ENCODE assay signal across 23 cellular contexts in the genomic region with DNA sequence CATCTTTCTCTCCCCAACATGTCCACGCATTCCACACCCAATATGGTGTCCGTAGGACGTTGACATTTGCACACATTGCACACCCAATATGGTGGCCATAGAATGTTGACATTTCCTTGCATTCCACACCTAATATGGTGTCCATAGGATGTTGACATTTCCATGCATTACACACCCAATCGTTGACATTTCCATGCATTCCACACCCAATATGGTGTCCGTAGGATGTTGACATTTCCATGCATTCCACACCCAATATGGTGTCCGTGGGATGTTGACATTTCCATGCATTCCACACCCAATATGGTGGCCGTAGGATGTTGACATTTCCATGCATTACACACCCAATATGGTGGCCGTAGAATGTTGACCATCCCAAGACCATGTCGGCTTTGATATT.
A peak's percentile ranks its signal among the peaks of the same experiment; 100 is the strongest.
DNase-seq lines count a peak whose midpoint lies in the region; ATAC-seq, FAIRE-seq and TF ChIP-seq lines count a peak whose summit lies in the region.
"Had no signal": no experiment of that assay in that cellular context is flagged by ENCODE, and none has a peak within 500 bp of the region (broad histone marks: within the 10 kb centered on the region; RNA-seq: fewer than 3 reads in every experiment).

No MANE protein-coding gene starts in this region.

- H2BK12ac ChIP-seq in neuronal stem cell (ENCODE audit: low read length) = no peak overlapping the region

- intact Hi-C loops in HepG2 (cut with micrococcal nuclease; ENCODE audit: unreplicated experiment) = no loop called here
- intact Hi-C loops in right lobe of liver (cut with DNase I) = no loop called here
- intact Hi-C loops in K562 (cut with micrococcal nuclease) = no loop called here

- H3K9me1 ChIP-seq in K562 (ENCODE audit: control insufficient read depth, insufficient read depth, low read length) = no peaks in the 10 kb centered on the region

- H4K20me1 ChIP-seq in HepG2 (ENCODE audit: insufficient read depth, low read length) (no peaks in the 10 kb centered on the region), K562 (replicated peaks; ENCODE audit: control insufficient read depth, insufficient read depth, low read length) (no peaks in the 10 kb centered on the region)
- H4K20me1 ChIP-seq: BLaER1 treated with 17β-estradiol and CSF1 and Interleukin-3, amounts not matched to agents 10 nM and 100 nM had no signal

- TF ChIP-seq EP300 in HepG2 (IDR thresholded peaks at IDR 0.05; ENCODE audit: low read depth in 2 of 2, low read length in 2 of 2) (no peak), HepG2 (CRISPR knock-in tag; IDR thresholded peaks at IDR 0.05; ENCODE audit: borderline replicate concordance) (no peak), K562 (IDR thresholded peaks at IDR 0.05; ENCODE audit: low read length) (no peak)

- TF ChIP-seq CTCF in HepG2 (CRISPR knock-in tag; IDR thresholded peaks at IDR 0.05) = no peak
- TF ChIP-seq CTCF in right lobe of liver (IDR thresholded peaks at IDR 0.05) = no peak
- no peak for TF ChIP-seq CTCF in K562 (IDR thresholded peaks at IDR 0.05 in 2 of 3, conservative IDR thresholded peaks at IDR 0.05 in 1 of 3; ENCODE audit: insufficient read depth in 2 of 3, low read depth in 1 of 3, low read length in 3 of 3)

- POLR2A ChIA-PET in HepG2 (lab: Yijun Ruan, JAX) = no interaction called here
- POLR2A ChIA-PET in K562 (lab: Yijun Ruan, JAX) = no interaction called here

- no peak for TF ChIP-seq RAD21 in HepG2 (CRISPR knock-in tag; IDR thresholded peaks at IDR 0.05)
- TF ChIP-seq RAD21 in K562 (CRISPR knock-in tag; conservative IDR thresholded peaks at IDR 0.05 in 1 of 2, IDR thresholded peaks at IDR 0.05 in 1 of 2) = no peak

- CTCF ChIA-PET in HepG2 (lab: Yijun Ruan, JAX; ENCODE audit: low intra/inter-chr PET ratio, low total read pairs) = no interaction called here
- CTCF ChIA-PET in K562 (lab: Yijun Ruan, JAX; ENCODE audit: low intra/inter-chr PET ratio) = no interaction called here

- FAIRE-seq in HepG2 (lab: Jason Lieb, UNC) = no peak
- FAIRE-seq in K562 (lab: Jason Lieb, UNC) = no peak
- FAIRE-seq: A549, D721Med had no signal

- H3K4me1 ChIP-seq in HepG2 (ENCODE audit: insufficient read depth, low read length) = no peaks in the 10 kb centered on the region
- no peaks in the 10 kb centered on the region for H3K4me1 ChIP-seq in right lobe of liver
- no peaks in the 10 kb centered on the region; a peak in 1 of 5 replicates for H3K4me1 ChIP-seq in K562 (replicated peaks in 1 of 2; ENCODE audit: control insufficient read depth in 2 of 2, insufficient read depth in 2 of 2, low read length in 2 of 2)
- H3K4me1 ChIP-seq in neuronal stem cell (ENCODE audit: control insufficient read depth in 2 of 2, insufficient read depth in 1 of 2, low read depth in 1 of 2, low read length in 2 of 2) = peaks cover 0 to 4% of the 10 kb centered on the region in 2 donors
- H3K4me1 ChIP-seq: A549, BE2C had no signal

- 58% methylated on average over 9 of the region's 9 CpGs for WGBS in HepG2 (ENCODE audit: low lambda C conversion rate)
- 64% methylated on average over 8 of the region's 9 CpGs for WGBS in right lobe of liver (ENCODE audit: insufficient coverage, low coverage, low lambda C conversion rate, missing lambda C conversion rate)
- WGBS in K562 (ENCODE audit: insufficient coverage, low coverage, missing lambda C conversion rate) = 4% methylated on average over 9 of the region's 9 CpGs
- no CpG with 5 or more reads among the region's 9 CpGs for WGBS in neuronal stem cell (ENCODE audit: extremely low coverage in 2 of 2, insufficient read length in 2 of 2, insufficient replicate concordance in 1 of 2), 2 donors

- no peaks in the 10 kb centered on the region for H3K9me3 ChIP-seq in HepG2 (ENCODE audit: low read length)
- no peaks in the 10 kb centered on the region for H3K9me3 ChIP-seq in right lobe of liver
- no peaks in the 10 kb centered on the region for H3K9me3 ChIP-seq in K562 (replicated peaks; ENCODE audit: control insufficient read depth, insufficient read depth, low read depth, low read length)
- H3K9me3 ChIP-seq in neuronal stem cell (replicated peaks in 1 of 2; ENCODE audit: control insufficient read depth in 2 of 2, insufficient read depth in 1 of 2, low read depth in 1 of 2, low read length in 2 of 2) = no peaks in the 10 kb centered on the region
- H3K9me3 ChIP-seq: A549, BE2C had no signal

- no peak overlapping the region for H2AFZ ChIP-seq in HepG2 (ENCODE audit: low read length)
- peak overlapping the region; percentile 5 for H2AFZ ChIP-seq in K562 (ENCODE audit: low read depth, low read length)
- H2AFZ ChIP-seq in neuronal stem cell (ENCODE audit: low read length) = no peak overlapping the region

- ATAC-seq in HepG2 = no peak
- no peak for ATAC-seq in right lobe of liver
- ATAC-seq in K562 = peak; percentile 81
- no peak for ATAC-seq in GM21526 (IDR thresholded peaks at IDR 0.05; ENCODE audit: low FRiP score, unreplicated experiment)

- peaks cover 0 to 14% of the 10 kb centered on the region in 2 experiments; a peak in 3 of 5 replicates for H3K27me3 ChIP-seq in HepG2 (ENCODE audit: control insufficient read depth in 1 of 2, insufficient read depth in 2 of 2, low read length in 2 of 2)
- no peaks in the 10 kb centered on the region for H3K27me3 ChIP-seq in right lobe of liver
- H3K27me3 ChIP-seq in K562 (ENCODE audit: control insufficient read depth in 2 of 2, insufficient read depth in 2 of 2, low read length in 2 of 2) = peaks cover 0 to 9% of the 10 kb centered on the region in 2 experiments; a peak in 1 of 5 replicates
- no peaks in the 10 kb centered on the region for H3K27me3 ChIP-seq in neuronal stem cell (ENCODE audit: control insufficient read depth in 3 of 3, insufficient read depth in 3 of 3, low read depth in 1 of 3, low read length in 3 of 3)
- H3K27me3 ChIP-seq: BE2C; BLaER1 treated with 17β-estradiol and CSF1 and Interleukin-3, amounts not matched to agents 10 nM and 100 nM had no signal

- in situ Hi-C loops in HepG2 (cut with HindIII; ENCODE audit: extremely low pct_ligation_motif_present, low pct_unique_long_range_greater_than_20kb) = no loop called here
- in situ Hi-C loops in K562 (cut with MboI) = no loop called here

- H4K91ac ChIP-seq in neuronal stem cell (ENCODE audit: low read depth, low read length, poor library complexity) = no peak overlapping the region

- H3K27ac ChIP-seq in HepG2 (ENCODE audit: extremely low read length, insufficient read depth, low read length) (no peak overlapping the region), right lobe of liver (no peak overlapping the region), K562 (ENCODE audit: extremely low read depth, low read depth, low read length) (no peak overlapping the region), neuronal stem cell (replicated peaks; ENCODE audit: low read length) (no peak overlapping the region)
- H3K27ac ChIP-seq: A549; BLaER1 treated with 17β-estradiol and CSF1 and Interleukin-3, amounts not matched to agents 10 nM and 100 nM had no signal

- H3K36me3 ChIP-seq in HepG2 (replicated peaks in 1 of 2; ENCODE audit: control insufficient read depth in 1 of 2, insufficient read depth in 2 of 2, low read length in 2 of 2) (no peaks in the 10 kb centered on the region), right lobe of liver (no peaks in the 10 kb centered on the region), K562 (ENCODE audit: control insufficient read depth, insufficient read depth, low read length) (no peaks in the 10 kb centered on the region), neuronal stem cell (replicated peaks in 1 of 2; ENCODE audit: control insufficient read depth in 2 of 2, insufficient read depth in 2 of 2, low read length in 2 of 2) (no peaks in the 10 kb centered on the region)
- H3K36me3 ChIP-seq: BE2C; BLaER1 treated with 17β-estradiol and CSF1 and Interleukin-3, amounts not matched to agents 10 nM and 100 nM had no signal

- H3K79me1 ChIP-seq in neuronal stem cell (ENCODE audit: low read depth, low read length) = no peaks in the 10 kb centered on the region

- no peak overlapping the region for H2BK120ac ChIP-seq in neuronal stem cell (ENCODE audit: low read depth, low read length)

- H3K9ac ChIP-seq in HepG2 (ENCODE audit: insufficient read depth, low read depth, low read length) (no peak overlapping the region), K562 (ENCODE audit: insufficient read depth in 1 of 2, low read depth in 2 of 2, low read length in 2 of 2) (no peak overlapping the region), neuronal stem cell (ENCODE audit: low read depth, low read length, poor library complexity) (no peak overlapping the region)
- H3K9ac ChIP-seq: BLaER1 treated with 17β-estradiol and CSF1 and Interleukin-3, amounts not matched to agents 10 nM and 100 nM had no signal

- H3K4me2 ChIP-seq in HepG2 (ENCODE audit: low read depth, low read length) (no peak overlapping the region), K562 (ENCODE audit: insufficient read depth, low read length) (peak overlapping the region; percentile 36; the same call in 1 of the 2 replicates), neuronal stem cell (ENCODE audit: insufficient read depth, low read length, poor library complexity, severe bottlenecking) (no peak overlapping the region)
- H3K4me2 ChIP-seq: A549 had no signal

- BruUV-seq in HepG2 (replicated peaks; lab: Mats Ljungman, UMichigan) (no TSS peak), K562 (replicated peaks; lab: Mats Ljungman, UMichigan) (no TSS peak)

- H2BK5ac ChIP-seq in neuronal stem cell (ENCODE audit: low read length) = no peak overlapping the region

- H3K4ac ChIP-seq in neuronal stem cell (ENCODE audit: low read length) = no peak overlapping the region

- H3K79me2 ChIP-seq in HepG2 (ENCODE audit: insufficient read depth, low read length) (no peaks in the 10 kb centered on the region), K562 (ENCODE audit: control insufficient read depth, insufficient read depth, low read length) (no peaks in the 10 kb centered on the region)

- no peak for TF ChIP-seq POLR2A in HepG2 (IDR thresholded peaks at IDR 0.05; ENCODE audit: insufficient read depth in 1 of 2, low read depth in 2 of 2, low read length in 2 of 2)
- TF ChIP-seq POLR2A in right lobe of liver (IDR thresholded peaks at IDR 0.05) = no peak
- TF ChIP-seq POLR2A in K562 (conservative IDR thresholded peaks at IDR 0.05) = no peak

- no peak overlapping the region for H3K14ac ChIP-seq in neuronal stem cell (ENCODE audit: low read length)

- H3K4me3 ChIP-seq in HepG2 (replicated peaks in 1 of 3; ENCODE audit: insufficient read depth in 1 of 3, low read depth in 2 of 3, low read length in 3 of 3) (no peak overlapping the region), right lobe of liver (no peak overlapping the region), K562 (no peak overlapping the region), neuronal stem cell (ENCODE audit: low read length in 2 of 2) (peak overlapping the region in 1 of 2 donors; percentile 30)
- H3K4me3 ChIP-seq: A549; BLaER1 treated with 17β-estradiol and CSF1 and Interleukin-3, amounts not matched to agents 10 nM and 100 nM had no signal

- no peak overlapping the region for H2BK15ac ChIP-seq in neuronal stem cell (ENCODE audit: low read length)

- H4K8ac ChIP-seq in neuronal stem cell (ENCODE audit: low read depth, low read length) = peak overlapping the region; percentile 9

- H3K23ac ChIP-seq in neuronal stem cell (ENCODE audit: low read depth, low read length, poor library complexity) = no peak overlapping the region

- no peak for DNase-seq in HepG2 (ENCODE audit: low spot score)
- no peak for DNase-seq in right lobe of liver
- DNase-seq in NCI-H2227 treated with DMSO at 0.1 percent for 48 hours (lab: John Stamatoyannopoulos, UW) = peak; percentile 1
- DNase-seq in K562 (ENCODE audit: extremely low read depth in 1 of 4, low spot score in 3 of 4) = peak in 3 of 4 experiments; percentile 8 to 48 (median 14)
- DNase-seq in neuronal stem cell (ENCODE audit: low spot score) = no peak
- DNase-seq in NAMALWA (ENCODE audit: low spot score) = no peak
- no peak for DNase-seq in amygdala (lab: John Stamatoyannopoulos, UW)
- DNase-seq: 8988T; ACHN; AML-193; BE2C; CD4-positive, alpha-beta T cell; CD8-positive, alpha-beta memory T cell; DMS 273 treated with DMSO at 0.1 percent for 48 hours; DMS79; GF-D8; GOT3; H7; HCEC 1CT had no signal

- no peak overlapping the region for H3K18ac ChIP-seq in neuronal stem cell (ENCODE audit: low read length)

- H2AK5ac ChIP-seq in neuronal stem cell (ENCODE audit: low read depth, low read length) = no peak overlapping the region

Comparison
In these comparisons a context has a peak if more than half of its experiments do, and no peak if none do; other contexts are left out.
1. DNase-seq: peak in NCI-H2227 treated with DMSO at 0.1 percent for 48 hours (single experiment) and K562 (3 of 4); none in HepG2 (single experiment), right lobe of liver (0 of 3), neuronal stem cell (single experiment), NAMALWA (single experiment) and amygdala (0 of 56).